10 cellular contexts compared by ENCODE assay signal in the genomic region with DNA sequence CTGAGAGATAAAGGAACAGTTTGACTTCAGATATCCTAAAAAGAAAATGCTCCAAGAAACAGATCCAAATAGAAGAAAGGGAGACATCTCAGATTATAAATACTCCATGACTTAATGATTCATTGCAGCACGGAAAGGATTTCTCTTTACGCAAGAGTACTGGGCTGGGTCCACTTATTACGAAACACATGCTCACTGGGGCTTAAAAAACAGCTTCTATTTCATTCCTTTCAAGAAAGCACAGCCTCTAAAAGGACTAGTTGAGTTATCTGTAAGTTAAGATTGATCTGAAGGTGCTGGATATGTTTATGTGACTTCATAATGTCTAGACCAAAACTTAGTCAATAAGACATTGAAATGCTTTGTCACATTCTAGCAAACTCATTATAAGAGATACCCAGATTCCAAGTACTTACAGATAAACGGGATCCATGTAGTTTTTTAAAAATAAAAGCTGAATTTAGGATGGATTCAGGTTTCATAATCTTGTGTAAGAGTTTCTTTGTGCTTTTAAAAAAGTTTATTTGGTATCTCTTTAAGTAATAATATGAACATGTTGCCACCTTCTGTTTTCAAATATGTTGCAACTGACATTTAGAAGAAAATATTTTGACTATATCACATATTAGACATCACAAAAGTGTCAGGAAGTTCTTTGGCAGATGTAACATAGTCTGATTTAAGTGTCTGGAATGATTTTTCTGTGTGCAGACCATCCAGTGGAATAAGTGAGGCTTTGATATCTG.
DNase-seq lines count a peak whose midpoint lies in the region; ATAC-seq and TF ChIP-seq lines count a peak whose summit lies in the region.
"Had no signal": no experiment of that assay in that cellular context is flagged by ENCODE, and none has a peak within 500 bp of the region (broad histone marks: within the 10 kb centered on the region; RNA-seq: fewer than 3 reads in every experiment).

No MANE protein-coding gene starts in this region.

- ATAC-seq in left lobe of liver (peak; percentile 65), GM19455 (IDR thresholded peaks at IDR 0.05; ENCODE audit: unreplicated experiment) (no peak), HG02642 (IDR thresholded peaks at IDR 0.05; ENCODE audit: poor library complexity, unreplicated experiment) (no peak)

- H3K36me3 Mint-ChIP-seq in progenitor cell of endocrine pancreas (ENCODE audit: insufficient read depth): no peaks in the 10 kb centered on the region

- in situ Hi-C loops in brain microvascular endothelial cell (cut with HindIII; ENCODE audit: low pct_ligation_motif_present, low sequenced_read_pairs): no loop called here

- H3K4me3 ChIP-seq in brain microvascular endothelial cell (ENCODE audit: low read depth, low read length): no peak overlapping the region
- peak overlapping the region in 1 of 3 donors; percentile 9 for H3K4me3 ChIP-seq in thyroid gland (replicated peaks in 1 of 3)

- H3K4me1 Mint-ChIP-seq in progenitor cell of endocrine pancreas (ENCODE audit: low read depth): peaks cover 26% of the 10 kb centered on the region

- no peak overlapping the region for H3K27ac Mint-ChIP-seq in progenitor cell of endocrine pancreas
- H3K27ac Mint-ChIP-seq: activated naive CD8-positive, alpha-beta T cell had no signal

- H3K4me1 ChIP-seq in thyroid gland: peaks cover 5 to 23% of the 10 kb centered on the region in 2 donors

- H3K27me3 ChIP-seq in brain microvascular endothelial cell (replicated peaks) (no peaks in the 10 kb centered on the region), thyroid gland (no peaks in the 10 kb centered on the region)

- peak overlapping the region; percentile 86 for H3K27ac ChIP-seq in brain microvascular endothelial cell
- H3K27ac ChIP-seq in thyroid gland: peak overlapping the region; percentile 85 to 88 (median 86)

- peak in 1 of 2 donors; percentile 7 for TF ChIP-seq POLR2A in thyroid gland (IDR thresholded peaks at IDR 0.05)

- no peak overlapping the region for H3K4me3 Mint-ChIP-seq in progenitor cell of endocrine pancreas (ENCODE audit: low read depth)
- H3K4me3 Mint-ChIP-seq: activated naive CD8-positive, alpha-beta T cell had no signal

- no peak for TF ChIP-seq CTCF in brain microvascular endothelial cell (IDR thresholded peaks at IDR 0.05; ENCODE audit: low read depth, low read length, missing control alignments)
- TF ChIP-seq CTCF in thyroid gland (IDR thresholded peaks at IDR 0.05): no peak
- TF ChIP-seq CTCF in progenitor cell of endocrine pancreas (IDR thresholded peaks at IDR 0.05; ENCODE audit: unreplicated experiment): no peak

- 17 to 32% methylated on average over 4 of the region's 4 CpGs for WGBS in thyroid gland, 2 donors

- intact Hi-C loops in thyroid gland (cut with DNase I): no loop called here

- H3K9me3 Mint-ChIP-seq in progenitor cell of endocrine pancreas (ENCODE audit: low read depth): peaks cover 3% of the 10 kb centered on the region

- H3K36me3 ChIP-seq in brain microvascular endothelial cell (replicated peaks): no peaks in the 10 kb centered on the region
- H3K36me3 ChIP-seq in thyroid gland: no peaks in the 10 kb centered on the region

- peaks cover 10% of the 10 kb centered on the region for H3K27me3 Mint-ChIP-seq in progenitor cell of endocrine pancreas

- H3K9me3 ChIP-seq in thyroid gland: no peaks in the 10 kb centered on the region

- DNase-seq in LHCN-M2 (ENCODE audit: low read depth) (peak; percentile 86), brain microvascular endothelial cell (peak; percentile 78), left lobe of liver (ENCODE audit: low spot score) (no peak), thyroid gland (peak in 1 of 2 donors; percentile 29), retina (no peak), progenitor cell of endocrine pancreas (ENCODE audit: low spot score, unreplicated experiment) (no peak)
- DNase-seq: NCI-H446 treated with DMSO at 0.1 percent for 48 hours had no signal

Comparison
In these comparisons a context has a peak if more than half of its experiments do, and no peak if none do; other contexts are left out.
1. DNase-seq: peak in LHCN-M2 (single experiment) and brain microvascular endothelial cell (single experiment); none in left lobe of liver (single experiment), retina (single experiment) and progenitor cell of endocrine pancreas (single experiment).